Comparison of ENCODE assay signal across 8 cellular contexts in the genomic region with DNA sequence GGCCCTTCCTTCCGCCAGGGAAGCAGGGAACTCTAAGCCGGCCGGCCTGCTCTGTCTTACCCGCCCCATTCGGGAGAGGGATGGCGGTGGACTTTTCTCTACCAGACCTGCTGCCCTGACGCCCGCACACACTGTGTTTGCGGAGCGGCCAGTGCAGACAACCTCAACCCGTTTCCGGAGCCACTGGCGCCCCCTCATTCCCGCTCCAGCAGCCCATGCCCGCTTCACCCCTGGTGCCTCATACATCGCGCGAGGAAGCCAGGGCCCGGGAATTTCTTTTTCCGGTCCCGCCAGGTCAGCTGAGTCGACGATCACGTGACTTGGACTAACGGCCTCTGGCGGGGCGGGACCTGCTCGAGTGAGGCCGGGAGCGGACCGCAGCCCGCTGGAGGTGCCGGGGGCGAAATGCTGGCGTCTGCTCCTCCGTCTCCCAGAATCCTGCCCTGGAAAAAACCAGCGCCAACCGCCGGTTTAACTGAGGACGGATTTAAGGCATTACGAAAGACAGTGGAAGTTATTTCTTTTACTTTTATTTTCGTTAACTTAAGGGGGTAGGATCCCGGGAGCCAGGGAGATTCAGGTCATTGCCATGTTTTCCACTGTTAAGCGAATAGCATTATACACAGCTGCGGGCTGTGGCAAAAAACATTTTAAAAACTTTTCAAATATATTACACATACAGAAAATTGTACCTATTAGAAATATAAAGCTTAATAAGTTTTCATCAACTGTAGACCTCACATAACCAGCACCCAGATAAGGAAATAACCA. TPM values are rescaled to one million over a fixed set of nuclear protein-coding genes. Genes with fewer than 3 reads are reported as not detected.
DNase-seq lines count a peak whose midpoint lies in the region; ATAC-seq and TF ChIP-seq lines count a peak whose summit lies in the region.
"Not testable (repeated sequence)": the region's sequence is repeated elsewhere in the genome, so short reads cannot be mapped to it uniquely, and the experiment has no call there.

No MANE protein-coding gene starts in this region.

- H3K9me3 ChIP-seq in HAP-1; Karpas-422 (ENCODE audit: low read length); iPS-18c (ENCODE audit: control insufficient read depth, insufficient read depth, low read length): not testable (repeated sequence)

- H3K9me2 ChIP-seq in Karpas-422 (replicated peaks; ENCODE audit: insufficient read depth, low read length): not testable (repeated sequence)

- not testable (repeated sequence) for H3K79me2 ChIP-seq in Karpas-422 (ENCODE audit: low read length)

- peak overlapping the region; percentile 86 for H3K4me3 Mint-ChIP-seq in progenitor cell of endocrine pancreas (ENCODE audit: low read depth)
- peak overlapping the region; percentile 94 to 98 for H3K4me3 Mint-ChIP-seq in stimulated activated naive CD8-positive, alpha-beta T cell treated with anti-CD3 and anti-CD28 coated beads, Interleukin-15, amount 100 ng/mL, for 72 hours

- not testable (repeated sequence) for H3K36me3 Mint-ChIP-seq in progenitor cell of endocrine pancreas (ENCODE audit: insufficient read depth)

- not testable (repeated sequence) for H3K4me1 Mint-ChIP-seq in progenitor cell of endocrine pancreas (ENCODE audit: low read depth); stimulated activated naive CD8-positive, alpha-beta T cell treated with anti-CD3 and anti-CD28 coated beads, Interleukin-15, amount 100 ng/mL, for 72 hours

- not testable (repeated sequence) for TF ChIP-seq CTCF in progenitor cell of endocrine pancreas (IDR thresholded peaks at IDR 0.05; ENCODE audit: unreplicated experiment)

- not testable (repeated sequence) for H4K20me1 ChIP-seq in Karpas-422 (ENCODE audit: insufficient read depth, low read depth, low read length)

- H3K4me3 ChIP-seq in HAP-1 (peak overlapping the region; percentile 26), iPS-18c (ENCODE audit: insufficient read depth, low read depth, low read length) (peak overlapping the region; percentile 49; the same call in 1 of the 2 replicates)
- not testable (repeated sequence) for H3K4me3 ChIP-seq in Karpas-422 (ENCODE audit: low read length)

- H3K4me2 ChIP-seq in Karpas-422 (ENCODE audit: low read depth, low read length, poor library complexity, severe bottlenecking): not testable (repeated sequence)

- H3K36me3 ChIP-seq in HAP-1 (replicated peaks); Karpas-422 (ENCODE audit: insufficient read depth, low read length): not testable (repeated sequence)

- in situ Hi-C loops in G401 (cut with HindIII; ENCODE audit: low sequenced_read_pairs): not testable (repeated sequence)
- in situ Hi-C loops in HAP-1 (cut with MboI; ENCODE audit: low sequenced_read_pairs): loop anchor here (25.0 kb wide), 2 partner anchors 1313 to 1413 kb away; a partner anchor contains a TSS

- not testable (repeated sequence) for H2AFZ ChIP-seq in Karpas-422 (ENCODE audit: low read length)

- not testable (repeated sequence) for H3K9ac ChIP-seq in Karpas-422 (ENCODE audit: low read length)

- H3K27me3 Mint-ChIP-seq in progenitor cell of endocrine pancreas; stimulated activated naive CD8-positive, alpha-beta T cell treated with anti-CD3 and anti-CD28 coated beads, Interleukin-15, amount 100 ng/mL, for 72 hours: not testable (repeated sequence)

- DNase-seq in G401 (ENCODE audit: low spot score) (peak; percentile 88), HAP-1 (ENCODE audit: low spot score in 2 of 2) (peak; percentile 89 to 97), Karpas-422 (peak; percentile 61), dedifferentiated amniotic fluid mesenchymal stem cell (ENCODE audit: extremely low spot score) (peak; percentile 89), progenitor cell of endocrine pancreas (ENCODE audit: low spot score, unreplicated experiment) (peak; percentile 89)
- DNase-seq in activated CD8-positive, alpha-beta memory T cell treated with anti-CD3 and anti-CD28 coated beads for 24 hours: peak; percentile 94
- peak; percentile 84 to 86 for DNase-seq in stimulated activated naive CD8-positive, alpha-beta T cell treated with anti-CD3 and anti-CD28 coated beads, Interleukin-15, amount 100 ng/mL, for 72 hours

- H3K27ac ChIP-seq in Karpas-422 (ENCODE audit: low read length): not testable (repeated sequence)

- peak overlapping the region; percentile 96 for H3K27ac Mint-ChIP-seq in progenitor cell of endocrine pancreas
- peak overlapping the region; percentile 97 to 100 for H3K27ac Mint-ChIP-seq in stimulated activated naive CD8-positive, alpha-beta T cell treated with anti-CD3 and anti-CD28 coated beads, Interleukin-15, amount 100 ng/mL, for 72 hours

- peak; percentile 84 for ATAC-seq in stimulated activated naive CD8-positive, alpha-beta T cell treated with anti-CD3 and anti-CD28 coated beads, Interleukin-15, amount 100 ng/mL, for 72 hours

- not testable (repeated sequence) for H3K27me3 ChIP-seq in HAP-1 (ENCODE audit: low read depth); Karpas-422 (ENCODE audit: low read length)

- H3K4me1 ChIP-seq in HAP-1; Karpas-422 (ENCODE audit: low read length): not testable (repeated sequence)

- not testable (repeated sequence) for H3K9me3 Mint-ChIP-seq in progenitor cell of endocrine pancreas (ENCODE audit: low read depth); stimulated activated naive CD8-positive, alpha-beta T cell treated with anti-CD3 and anti-CD28 coated beads, Interleukin-15, amount 100 ng/mL, for 72 hours

RNA-seq across cellular contexts. Expression of a gene that starts 17.8 kb away (rescaled TPM):
- total RNA-seq in G401 (2014; rRNA removed; shearing (Covaris generic)): not detected in 2 replicates
- total RNA-seq in Karpas-422 (2014; rRNA removed; shearing (Covaris generic); ENCODE audit: low replicate concordance): not detected in 2 replicates
- total RNA-seq in progenitor cell of endocrine pancreas: 0.64 and 0.89 TPM in 2 replicates

RNA-seq across cellular contexts. Expression of a gene that starts 30.2 kb away (rescaled TPM):
- total RNA-seq in G401 (2014; rRNA removed; shearing (Covaris generic)): not detected in 2 replicates
- total RNA-seq in Karpas-422 (2014; rRNA removed; shearing (Covaris generic); ENCODE audit: low replicate concordance): not detected in 2 replicates
- total RNA-seq in progenitor cell of endocrine pancreas: 0.14 and 0.42 TPM in 2 replicates
